Comparison of ENCODE assay signal across 8 cellular contexts in the genomic region with DNA sequence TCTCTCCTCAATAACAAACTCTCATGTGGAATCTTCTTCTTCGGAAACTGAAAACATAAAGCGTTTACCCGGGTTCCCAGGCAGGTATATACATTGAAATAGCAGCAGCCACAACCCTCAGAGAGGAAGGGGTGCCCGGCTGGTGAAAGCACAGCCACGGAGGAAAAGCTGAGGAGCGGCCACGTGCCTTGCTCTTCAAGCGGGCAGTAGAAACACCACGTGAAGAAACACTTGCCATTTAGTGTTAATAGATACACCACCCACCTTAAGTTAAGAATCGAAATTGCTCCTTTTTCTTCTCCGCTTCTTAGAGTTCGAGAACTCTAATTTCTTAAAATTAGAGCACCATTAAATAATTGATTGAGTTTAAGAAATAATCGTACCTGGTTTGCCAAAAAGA. TPM values are rescaled to one million over a fixed set of nuclear protein-coding genes. Genes with fewer than 3 reads are reported as not detected.
DNase-seq lines count a peak whose midpoint lies in the region; ATAC-seq and TF ChIP-seq lines count a peak whose summit lies in the region.

No MANE protein-coding gene starts in this region.

- H3K9me3 ChIP-seq in SK-N-MC (ENCODE audit: low read depth, low read length) (no peaks in the 10 kb centered on the region), right atrium auricular region (peaks cover 0 to 4% of the 10 kb centered on the region in 2 donors)

- H3K27ac Mint-ChIP-seq in progenitor cell of endocrine pancreas = no peak overlapping the region

- peaks cover 0 to 13% of the 10 kb centered on the region in 2 donors for H3K4me1 ChIP-seq in right atrium auricular region

- TF ChIP-seq CTCF in right atrium auricular region (IDR thresholded peaks at IDR 0.05) = no peak
- TF ChIP-seq CTCF in progenitor cell of endocrine pancreas (IDR thresholded peaks at IDR 0.05; ENCODE audit: unreplicated experiment) = no peak

- H3K27ac ChIP-seq in SK-N-MC (no peak overlapping the region), right atrium auricular region (peak overlapping the region; percentile 32 to 55)

- H3K27me3 ChIP-seq in right atrium auricular region = peaks cover 4 to 6% of the 10 kb centered on the region in 2 donors

- peaks cover 12% of the 10 kb centered on the region for H3K4me1 Mint-ChIP-seq in progenitor cell of endocrine pancreas (ENCODE audit: low read depth)

- no peak for ATAC-seq in GM18858 (IDR thresholded peaks at IDR 0.05; ENCODE audit: unreplicated experiment)
- no peak for ATAC-seq in HG03097 (IDR thresholded peaks at IDR 0.05; ENCODE audit: low FRiP score, unreplicated experiment)

- H3K4me3 ChIP-seq in SK-N-MC (peak overlapping the region; percentile 24), right atrium auricular region (peak overlapping the region; percentile 27 to 46)

- H3K9me3 Mint-ChIP-seq in progenitor cell of endocrine pancreas (ENCODE audit: low read depth) = no peaks in the 10 kb centered on the region

- H3K4me3 Mint-ChIP-seq in progenitor cell of endocrine pancreas (ENCODE audit: low read depth) = peak overlapping the region; percentile 23

- H3K36me3 ChIP-seq in SK-N-MC (ENCODE audit: insufficient read depth, low read length) (no peaks in the 10 kb centered on the region), right atrium auricular region (peaks cover 3% of the 10 kb centered on the region)

- no peaks in the 10 kb centered on the region for H3K36me3 Mint-ChIP-seq in progenitor cell of endocrine pancreas (ENCODE audit: insufficient read depth)

- H3K9ac ChIP-seq in SK-N-MC (ENCODE audit: insufficient read length) = no peak overlapping the region

- peak; percentile 43 for DNase-seq in Ammon's horn (ENCODE audit: low spot score)
- DNase-seq in SK-N-MC (ENCODE audit: low read depth, low spot score) = no peak
- no peak for DNase-seq in right atrium auricular region (ENCODE audit: low spot score)
- no peak for DNase-seq in progenitor cell of endocrine pancreas (ENCODE audit: low spot score, unreplicated experiment)
- DNase-seq in SW 1271 (lab: John Stamatoyannopoulos, UW) = no peak
- no peak for DNase-seq in T-helper 1 cell

- peaks cover 78% of the 10 kb centered on the region for H3K27me3 Mint-ChIP-seq in progenitor cell of endocrine pancreas

RNA-seq across cellular contexts. Expression of gene THBS2, which starts 0.3 kb away (rescaled TPM):
- total RNA-seq in right atrium auricular region (10 to 100 TPM; 16.2 to 24.5 TPM), progenitor cell of endocrine pancreas (0.04 TPM in 1 of 2 replicates, not detected in the other)

Comparison
In these comparisons a context has a peak if more than half of its experiments do, and no peak if none do; other contexts are left out.
1. RNA of gene THBS2, which starts 0.3 kb away (total RNA-seq): 16.2 to 24.5 TPM in right atrium auricular region; 0.04 TPM in progenitor cell of endocrine pancreas; every median in the first group is over 10 times any median in the second.